6 cellular contexts compared by ENCODE assay signal in the genomic region with DNA sequence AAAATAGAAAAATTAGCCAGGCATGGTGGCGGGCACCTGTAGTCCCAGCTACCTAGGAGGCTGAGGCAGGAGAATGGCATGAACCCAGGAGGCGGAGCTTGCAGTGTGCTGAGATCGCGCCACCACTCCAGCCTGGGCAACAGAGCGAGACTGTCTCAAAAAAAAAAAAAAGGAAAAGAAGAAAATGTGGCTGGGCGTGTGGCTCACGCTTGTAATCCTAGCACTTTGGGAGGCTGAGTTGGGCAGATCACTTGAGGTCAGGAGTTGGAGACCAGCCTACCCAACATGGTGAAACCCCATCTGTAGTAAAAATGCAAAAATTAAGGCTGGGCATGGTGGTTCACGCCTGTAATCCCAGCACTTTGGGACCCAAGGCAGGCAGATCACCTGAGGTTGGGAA. TPM values are rescaled to one million over a fixed set of nuclear protein-coding genes. Genes with fewer than 3 reads are reported as not detected.
DNase-seq lines count a peak whose midpoint lies in the region; ATAC-seq, FAIRE-seq and TF ChIP-seq lines count a peak whose summit lies in the region.
"Not testable (repeated sequence)": the region's sequence is repeated elsewhere in the genome, so short reads cannot be mapped to it uniquely, and the experiment has no call there.
"Had no signal": no experiment of that assay in that cellular context is flagged by ENCODE, and none has a peak within 500 bp of the region (broad histone marks: within the 10 kb centered on the region; RNA-seq: fewer than 3 reads in every experiment).

No MANE protein-coding gene starts in this region.

- not testable (repeated sequence) for H3K4me3 Mint-ChIP-seq in chondrocyte (ENCODE audit: unreplicated experiment)

- not testable (repeated sequence) for H3K27me3 Mint-ChIP-seq in chondrocyte (ENCODE audit: low read depth)

- H4K12ac ChIP-seq in trophoblast cell (ENCODE audit: low read depth, low read length): not testable (repeated sequence)

- peak; percentile 63 for FAIRE-seq in A549 (lab: Jason Lieb, UNC)

- not testable (repeated sequence) for TF ChIP-seq EP300 in A549 (IDR thresholded peaks at IDR 0.05); suprapubic skin (IDR thresholded peaks at IDR 0.05)

- not testable (repeated sequence) for TF ChIP-seq RAD21 in A549 (conservative IDR thresholded peaks at IDR 0.05 in 1 of 2, IDR thresholded peaks at IDR 0.05 in 1 of 2)

- not testable (repeated sequence) for H3K79me1 ChIP-seq in trophoblast cell (ENCODE audit: low read length)

- H3K9me3 Mint-ChIP-seq in chondrocyte (ENCODE audit: low read depth): not testable (repeated sequence)

- not testable (repeated sequence) for H3K9ac ChIP-seq in trophoblast cell (ENCODE audit: low read length)

- H2BK5ac ChIP-seq in trophoblast cell (ENCODE audit: low read depth, low read length, poor library complexity): not testable (repeated sequence)

- not testable (repeated sequence) for H3K27me3 ChIP-seq in trophoblast cell (ENCODE audit: insufficient read depth, low read length); suprapubic skin

- not testable (repeated sequence) for H3K27ac Mint-ChIP-seq in chondrocyte (ENCODE audit: unreplicated experiment)

- DNase-seq in A549 (ENCODE audit: low read depth in 1 of 2, low spot score in 1 of 2): not testable (repeated sequence)
- peak; percentile 51 for DNase-seq in chondrocyte (ENCODE audit: low spot score)
- DNase-seq in trophoblast cell: peak; percentile 78 to 79
- peak; percentile 4 to 21 for DNase-seq in suprapubic skin (ENCODE audit: low spot score in 2 of 2)

- not testable (repeated sequence) for H3K27ac ChIP-seq in A549; HEK293 (ENCODE audit: extremely low read depth, low read depth, low read length); trophoblast cell (ENCODE audit: low read depth, low read length); suprapubic skin

- H3K36me3 ChIP-seq in HEK293 (ENCODE audit: control insufficient read depth in 2 of 2, insufficient read depth in 1 of 2, low read length in 2 of 2) (peaks cover 43 to 48% of the 10 kb centered on the region in 2 experiments), trophoblast cell (ENCODE audit: control insufficient read depth in 1 of 2, insufficient read depth in 2 of 2, low read length in 2 of 2) (peaks cover 13 to 23% of the 10 kb centered on the region in 2 experiments)
- H3K36me3 ChIP-seq in suprapubic skin: not testable (repeated sequence)

- not testable (repeated sequence) for ATAC-seq in A549

- POLR2A ChIA-PET in A549 (lab: Yijun Ruan, JAX): interaction anchor here (0.7 kb wide), 1 partner anchor 19 kb away, joined by 3 read pairs; no protein-coding TSS in a partner anchor
- POLR2A ChIA-PET in HEK293 (lab: Yijun Ruan, JAX): interaction anchor here (0.7 to 1.0 kb wide), 2 partner anchors 8 to 20 kb away, joined by 3 read pairs; no protein-coding TSS in a partner anchor

- not testable (repeated sequence) for H3K14ac ChIP-seq in trophoblast cell (ENCODE audit: low read length)

- not testable (repeated sequence) for H3K23ac ChIP-seq in trophoblast cell (ENCODE audit: low read length)

- CTCF ChIA-PET in A549 (lab: Yijun Ruan, JAX): interaction anchor here (0.7 to 1.4 kb wide), 4 partner anchors 9 to 190 kb away, joined by 3 to 6 read pairs (median 4); no protein-coding TSS in a partner anchor
- CTCF ChIA-PET in HEK293 (lab: Yijun Ruan, JAX): not testable (repeated sequence)

- H2AK5ac ChIP-seq in trophoblast cell (ENCODE audit: low read length): not testable (repeated sequence)

- H3K18ac ChIP-seq in trophoblast cell (ENCODE audit: low read length): not testable (repeated sequence)

- 92% methylated on average over 8 of the region's 8 CpGs for WGBS in A549 (ENCODE audit: missing lambda C conversion rate)
- WGBS in trophoblast cell (ENCODE audit: extremely low coverage, insufficient coverage, insufficient read length): no CpG with 5 or more reads among the region's 8 CpGs
- WGBS in suprapubic skin: 93% methylated on average over 8 of the region's 8 CpGs

- H3K79me2 ChIP-seq in trophoblast cell (ENCODE audit: control insufficient read depth, insufficient read depth, low read length, poor library complexity): not testable (repeated sequence)

- not testable (repeated sequence) for H2BK12ac ChIP-seq in trophoblast cell (ENCODE audit: low read length)

- H3K4me2 ChIP-seq in A549; trophoblast cell (ENCODE audit: low read length): not testable (repeated sequence)

- peaks cover 11% of the 10 kb centered on the region for H3K36me3 Mint-ChIP-seq in chondrocyte (ENCODE audit: low read depth)

- H3K4me1 ChIP-seq in A549; HEK293 (ENCODE audit: control insufficient read depth, insufficient read depth, low read length); trophoblast cell (ENCODE audit: control insufficient read depth in 1 of 2, insufficient read depth in 2 of 2, low read length in 2 of 2); suprapubic skin: not testable (repeated sequence)

- not testable (repeated sequence) for H3K9me3 ChIP-seq in A549; HEK293 (ENCODE audit: control insufficient read depth, insufficient read depth, low read depth, low read length); trophoblast cell (ENCODE audit: insufficient read depth, low read depth, low read length); suprapubic skin

- TF ChIP-seq POLR2A in A549 (IDR thresholded peaks at IDR 0.05; ENCODE audit: low read length); suprapubic skin (IDR thresholded peaks at IDR 0.05): not testable (repeated sequence)

- H2AFZ ChIP-seq in trophoblast cell (ENCODE audit: insufficient read depth, low read length, poor library complexity): not testable (repeated sequence)

- H2BK120ac ChIP-seq in trophoblast cell (ENCODE audit: insufficient read depth, low read length, poor library complexity): not testable (repeated sequence)

- not testable (repeated sequence) for H3K4me3 ChIP-seq in A549; HEK293 (ENCODE audit: low read depth, low read length); trophoblast cell (ENCODE audit: low read depth, low read length); suprapubic skin

- TF ChIP-seq CTCF in A549 (IDR thresholded peaks at IDR 0.05); HEK293 (tag by site-specific recombination; IDR thresholded peaks at IDR 0.05); chondrocyte (IDR thresholded peaks at IDR 0.05); suprapubic skin (IDR thresholded peaks at IDR 0.05): not testable (repeated sequence)

- not testable (repeated sequence) for H4K91ac ChIP-seq in trophoblast cell (ENCODE audit: low read depth, low read length)

- not testable (repeated sequence) for H3K4ac ChIP-seq in trophoblast cell (ENCODE audit: low read depth, low read length)

- H4K8ac ChIP-seq in trophoblast cell (ENCODE audit: low read depth, low read length): not testable (repeated sequence)

- H3K4me1 Mint-ChIP-seq in chondrocyte (ENCODE audit: low read depth): not testable (repeated sequence)

TF ChIP-seq in HEK293, 187 proteins besides CTCF, POLR2A, EP300 and RAD21:
- TF ChIP-seq, protein P1, sequence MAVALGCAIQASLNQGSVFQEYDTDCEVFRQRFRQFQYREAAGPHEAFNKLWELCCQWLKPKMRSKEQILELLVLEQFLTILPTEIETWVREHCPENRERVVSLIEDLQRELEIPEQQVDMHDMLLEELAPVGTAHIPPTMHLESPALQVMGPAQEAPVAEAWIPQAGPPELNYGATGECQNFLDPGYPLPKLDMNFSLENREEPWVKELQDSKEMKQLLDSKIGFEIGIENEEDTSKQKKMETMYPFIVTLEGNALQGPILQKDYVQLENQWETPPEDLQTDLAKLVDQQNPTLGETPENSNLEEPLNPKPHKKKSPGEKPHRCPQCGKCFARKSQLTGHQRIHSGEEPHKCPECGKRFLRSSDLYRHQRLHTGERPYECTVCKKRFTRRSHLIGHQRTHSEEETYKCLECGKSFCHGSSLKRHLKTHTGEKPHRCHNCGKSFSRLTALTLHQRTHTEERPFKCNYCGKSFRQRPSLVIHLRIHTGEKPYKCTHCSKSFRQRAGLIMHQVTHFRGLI (tag by site-specific recombination; IDR thresholded peaks at IDR 0.05): peak; percentile 69

RNA-seq across cellular contexts. Expression of a gene that starts 13.5 kb away (rescaled TPM):
- 15.4 and 18.3 TPM in 2 replicates for polyA plus RNA-seq in A549 (2011; rRNA removed)
- 20.9 and 21.4 TPM in 2 replicates for polyA plus RNA-seq in A549 (2012; cell fraction: cytosol; rRNA removed)
- 21.9 and 34.2 TPM in 2 replicates for polyA plus RNA-seq in A549 (2012; cell fraction: nucleus; rRNA removed)
- polyA plus RNA-seq in A549 (2017; fragmentation: RNase III; extraction: RNeasy Plus Mini Kit Qiagen cat#74134 plus additional on column Dnase treatment): 25.0 to 26.9 TPM (median 25.2 TPM) in 3 replicates
- polyA minus RNA-seq in A549 (2011; rRNA and poly(A)+ RNA removed): 14.1 and 15.5 TPM in 2 replicates
- 7.6 to 13.4 TPM (median 8.2 TPM) in 3 replicates for total RNA-seq in chondrocyte
- 402 and 418 TPM in 2 replicates for polyA plus RNA-seq in trophoblast cell (2013)
- 10 to 100 TPM in 1 of 4 donors, 1 to 10 TPM in 3; 2.5 to 11.0 (median 6.0) TPM for total RNA-seq in suprapubic skin
- polyA plus RNA-seq: CD14-positive monocyte had no signal
